ENCODE assay signal across 11 cellular contexts in the genomic region with DNA sequence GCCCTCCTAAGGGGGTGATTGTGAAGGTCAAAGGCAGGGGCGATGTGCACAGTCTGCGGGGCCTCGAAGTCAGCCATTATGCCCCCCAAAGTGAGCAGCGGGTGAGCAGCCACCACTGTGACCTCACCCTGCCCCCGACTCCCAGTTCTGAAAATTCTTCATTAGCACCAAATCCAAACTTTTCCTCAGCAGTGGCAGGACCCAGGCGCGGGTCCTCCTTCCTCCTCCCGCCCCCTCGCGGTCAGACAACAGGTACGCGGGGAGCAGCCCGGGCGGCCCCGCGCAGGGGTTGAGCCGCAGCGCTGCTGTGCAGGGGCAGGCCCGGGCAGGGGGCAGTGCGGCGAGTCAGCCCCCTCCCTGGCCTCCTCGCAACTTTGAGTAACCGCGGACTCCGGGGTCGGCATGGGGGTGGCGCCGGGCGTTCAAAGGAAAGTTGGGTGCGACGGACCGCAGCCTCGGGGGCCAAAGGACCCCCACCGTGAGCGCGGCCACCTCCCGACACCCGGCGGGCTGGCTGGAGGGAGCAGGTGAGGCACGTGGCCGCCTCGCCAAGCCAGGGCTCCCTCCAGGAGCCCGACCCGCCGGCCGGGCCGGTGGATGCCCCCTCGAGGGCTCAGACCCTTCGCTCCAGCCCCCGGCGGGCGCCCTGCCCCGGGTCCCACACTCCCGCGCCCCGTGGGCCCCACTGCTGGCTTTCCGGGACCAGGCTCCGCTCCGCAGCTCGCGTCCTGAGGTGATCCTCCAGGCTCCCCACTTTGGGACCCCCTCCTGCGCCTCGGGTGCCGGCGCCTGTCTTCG. TPM values are rescaled to one million over a fixed set of nuclear protein-coding genes. Genes with fewer than 3 reads are reported as not detected.
A peak's percentile ranks its signal among the peaks of the same experiment; 100 is the strongest.
DNase-seq lines count a peak whose midpoint lies in the region; ATAC-seq and TF ChIP-seq lines count a peak whose summit lies in the region.
"Had no signal": no experiment of that assay in that cellular context is flagged by ENCODE, and none has a peak within 500 bp of the region (broad histone marks: within the 10 kb centered on the region; RNA-seq: fewer than 3 reads in every experiment).

No MANE protein-coding gene starts in this region.

- H3K4me3 ChIP-seq in ascending aorta: peak overlapping the region; percentile 42 to 51
- peak overlapping the region; percentile 38 for H3K4me3 ChIP-seq in thoracic aorta

- POLR2A ChIA-PET in activated CD4-positive, alpha-beta memory T cell treated with anti-CD3 and anti-CD28 coated beads, Interleukin-2, amount 10 ng/mL, durations not matched to agents 7 days and 5 days (lab: Charles Lee): no interaction called here

- ATAC-seq in thoracic aorta (ENCODE audit: insufficient number of reproducible peaks, low FRiP score, low read depth) (no peak), HG02870 (IDR thresholded peaks at IDR 0.05; ENCODE audit: unreplicated experiment) (no peak)

- peaks cover 3% of the 10 kb centered on the region for H3K36me3 Mint-ChIP-seq in activated CD4-positive, alpha-beta memory T cell treated with anti-CD3 and anti-CD28 coated beads, Interleukin-2, amount 10 ng/mL, durations not matched to agents 7 days and 5 days (ENCODE audit: low read depth)

- no peaks in the 10 kb centered on the region for H3K36me3 ChIP-seq in ascending aorta
- no peaks in the 10 kb centered on the region for H3K36me3 ChIP-seq in thoracic aorta

- H3K4me1 ChIP-seq in ascending aorta (peaks cover 0 to 5% of the 10 kb centered on the region in 2 donors), thoracic aorta (ENCODE audit: control insufficient read depth in 1 of 2, low read depth in 2 of 2) (peaks cover 0 to 9% of the 10 kb centered on the region in 2 donors)

- H3K9me3 Mint-ChIP-seq in activated CD4-positive, alpha-beta memory T cell treated with anti-CD3 and anti-CD28 coated beads, Interleukin-2, amount 10 ng/mL, durations not matched to agents 7 days and 5 days: no peaks in the 10 kb centered on the region

- H3K27me3 ChIP-seq in ascending aorta (no peaks in the 10 kb centered on the region), thoracic aorta (replicated peaks; ENCODE audit: insufficient read depth) (peaks cover 6% of the 10 kb centered on the region)

- CTCF ChIA-PET in activated CD4-positive, alpha-beta memory T cell treated with anti-CD3 and anti-CD28 coated beads, Interleukin-2, amount 10 ng/mL, durations not matched to agents 7 days and 5 days (lab: Charles Lee): no interaction called here

- DNase-seq in NCI-H82 (lab: John Stamatoyannopoulos, UW): peak; percentile 32
- no peak for DNase-seq in NCI-H82 treated with DMSO at 0.1 percent for 48 hours (lab: John Stamatoyannopoulos, UW; ENCODE audit: unreplicated experiment)
- DNase-seq in ascending aorta (ENCODE audit: low spot score in 2 of 2): no peak
- peak; percentile 52 for DNase-seq in left kidney (ENCODE audit: low read depth, low spot score)
- DNase-seq in thoracic aorta (ENCODE audit: low spot score): no peak
- DNase-seq in activated CD4-positive, alpha-beta memory T cell treated with anti-CD3 and anti-CD28 coated beads, Interleukin-2, amount 10 ng/mL, durations not matched to agents 7 days and 5 days: no peak
- DNase-seq in stimulated activated CD4-positive, alpha-beta T cell treated with anti-CD3 and anti-CD28 coated beads, Interleukin-12 subunit alpha, Interleukin-12 subunit beta, amount 100 ng/mL, for 4 hours: no peak
- DNase-seq: activated CD4-positive, alpha-beta T cell treated with anti-CD3 and anti-CD28 coated beads, Interleukin-2, amount 10 ng/mL, durations not matched to agents 24 days and 14 days; naive B cell had no signal

- intact Hi-C loops in ascending aorta (cut with DNase I): no loop called here

- H3K9me3 ChIP-seq in ascending aorta: no peaks in the 10 kb centered on the region
- no peaks in the 10 kb centered on the region for H3K9me3 ChIP-seq in thoracic aorta

- H3K4me3 Mint-ChIP-seq in activated CD4-positive, alpha-beta memory T cell treated with anti-CD3 and anti-CD28 coated beads, Interleukin-2, amount 10 ng/mL, durations not matched to agents 7 days and 5 days: no peak overlapping the region
- H3K4me3 Mint-ChIP-seq: activated CD4-positive, alpha-beta T cell treated with anti-CD3 and anti-CD28 coated beads, Interleukin-2, amount 10 ng/mL, durations not matched to agents 24 days and 14 days; B cell had no signal

- peaks cover 64% of the 10 kb centered on the region for H3K27me3 Mint-ChIP-seq in activated CD4-positive, alpha-beta memory T cell treated with anti-CD3 and anti-CD28 coated beads, Interleukin-2, amount 10 ng/mL, durations not matched to agents 7 days and 5 days

- H3K4me1 Mint-ChIP-seq in activated CD4-positive, alpha-beta memory T cell treated with anti-CD3 and anti-CD28 coated beads, Interleukin-2, amount 10 ng/mL, durations not matched to agents 7 days and 5 days: peaks cover 14% of the 10 kb centered on the region

- H3K27ac ChIP-seq in ascending aorta (no peak overlapping the region), thoracic aorta (no peak overlapping the region)

- H3K27ac Mint-ChIP-seq in activated CD4-positive, alpha-beta memory T cell treated with anti-CD3 and anti-CD28 coated beads, Interleukin-2, amount 10 ng/mL, durations not matched to agents 7 days and 5 days: no peak overlapping the region
- H3K27ac Mint-ChIP-seq: activated CD4-positive, alpha-beta T cell treated with anti-CD3 and anti-CD28 coated beads, Interleukin-2, amount 10 ng/mL, durations not matched to agents 24 days and 14 days; B cell; naive B cell had no signal

- TF ChIP-seq CTCF in ascending aorta (IDR thresholded peaks at IDR 0.05) (no peak), thoracic aorta (IDR thresholded peaks at IDR 0.05) (no peak)

RNA-seq across cellular contexts. Expression of gene CCDC174, which starts 49.4 kb away (rescaled TPM):
- total RNA-seq in ascending aorta (5.5 TPM), thoracic aorta (10 to 100 TPM in 1 of 2 donors, 1 to 10 TPM in 1; 9.6 to 34.6 TPM)
- 10 to 100 TPM; 25.1 to 27.4 TPM for total RNA-seq in activated CD4-positive, alpha-beta memory T cell treated with anti-CD3 and anti-CD28 coated beads, Interleukin-2, amount 10 ng/mL, durations not matched to agents 7 days and 5 days

Comparison
In these comparisons a context has a peak if more than half of its experiments do, and no peak if none do; other contexts are left out.
1. DNase-seq: peak in NCI-H82 (single experiment) and left kidney (single experiment); none in NCI-H82 treated with DMSO at 0.1 percent for 48 hours (single experiment), ascending aorta (0 of 2), thoracic aorta (single experiment), activated CD4-positive, alpha-beta memory T cell treated with anti-CD3 and anti-CD28 coated beads, Interleukin-2, amount 10 ng/mL, durations not matched to agents 7 days and 5 days (single experiment) and stimulated activated CD4-positive, alpha-beta T cell treated with anti-CD3 and anti-CD28 coated beads, Interleukin-12 subunit alpha, Interleukin-12 subunit beta, amount 100 ng/mL, for 4 hours (single experiment).